ENCODE assay signal across 32 cellular contexts in the genomic region with DNA sequence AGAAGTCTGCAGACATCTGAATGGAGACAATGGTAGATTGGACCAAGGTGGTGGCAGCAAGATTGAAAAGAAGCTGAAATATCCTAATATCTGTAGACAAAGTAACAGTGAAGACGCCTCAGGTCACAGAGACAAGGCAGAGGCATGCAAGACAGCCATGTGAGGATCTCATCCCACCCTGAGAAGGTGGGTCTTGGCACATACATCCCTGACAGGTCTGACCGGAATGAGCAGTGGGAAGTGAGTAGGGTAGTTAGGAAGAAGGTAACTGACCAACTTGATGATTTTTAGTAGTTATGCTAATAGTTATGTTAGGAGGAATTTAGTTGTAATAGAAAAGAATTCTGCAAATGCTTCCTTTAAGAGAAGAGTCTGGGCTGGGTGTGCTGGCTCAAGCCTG.
"Had no signal": no experiment of that assay in that cellular context is flagged by ENCODE, and none has a peak within 500 bp of the region (broad histone marks: within the 10 kb centered on the region; RNA-seq: fewer than 3 reads in every experiment).

No MANE protein-coding gene starts in this region.

- ATAC-seq: activated naive CD4-positive, alpha-beta T cell treated with anti-CD3 and anti-CD28 coated beads, Interleukin-2, amount 50 U/mL, for 72 hours; activated naive CD8-positive, alpha-beta T cell treated with anti-CD3 and anti-CD28 coated beads, Interleukin-2, amount 50 U/mL, for 24 hours; activated T-cell treated with anti-CD3 and anti-CD28 coated beads, Interleukin-2, amount 50 U/mL, for 4 hours; activated T-cell treated with anti-CD3 and anti-CD28 coated beads, Interleukin-2, amount 50 U/mL, for 72 hours; activated T-helper 17 cell treated with anti-CD3 and anti-CD28 coated beads, Interleukin-2, amount 50 U/mL, for 72 hours; body of pancreas had no signal

- H3K36me3 ChIP-seq: adrenal gland, ascending aorta, brain microvascular endothelial cell, breast epithelium, cardiac muscle cell had no signal

- H3K27me3 ChIP-seq: adrenal gland, ascending aorta, body of pancreas, brain microvascular endothelial cell, breast epithelium, cardiac muscle cell had no signal

- H3K9me3 ChIP-seq: adrenal gland, ascending aorta, breast epithelium had no signal

- H3K4me3 ChIP-seq: adrenal gland, ascending aorta, body of pancreas, breast epithelium, cardiac muscle cell had no signal

- H3K4me1 ChIP-seq: adrenal gland, ascending aorta, body of pancreas, breast epithelium had no signal

- H3K27ac ChIP-seq: adrenal gland, ascending aorta, body of pancreas, brain microvascular endothelial cell, breast epithelium, cardiac muscle cell had no signal

- DNase-seq: activated effector memory CD4-positive, alpha-beta T cell treated with anti-CD3 and anti-CD28 coated beads, Interleukin-2, amount 50 U/mL, for 16 hours; activated effector memory CD4-positive, alpha-beta T cell treated with Interleukin-2 at 50 U/mL for 16 hours; activated gamma-delta T cell; activated gamma-delta T cell treated with Interleukin-2 at 50 U/mL for 16 hours; activated naive CD4-positive, alpha-beta T cell; activated naive CD4-positive, alpha-beta T cell treated with anti-CD3 and anti-CD28 coated beads for 36 hours; activated naive CD4-positive, alpha-beta T cell treated with anti-CD3 and anti-CD28 coated beads, Interleukin-2, amount 10 ng/mL, durations not matched to agents 7 days and 5 days; activated naive CD4-positive, alpha-beta T cell treated with anti-CD3 and anti-CD28 coated beads, Interleukin-2, amount 50 U/mL, for 16 hours; activated naive CD4-positive, alpha-beta T cell treated with Interleukin-2 at 50 U/mL for 16 hours; activated naive CD8-positive, alpha-beta T cell treated with anti-CD3 and anti-CD28 coated beads for 36 hours; activated naive CD8-positive, alpha-beta T cell treated with anti-CD3 and anti-CD28 coated beads, Interleukin-2, amount 10 ng/mL, durations not matched to agents 7 days and 5 days; activated naive CD8-positive, alpha-beta T cell treated with anti-CD3 and anti-CD28 coated beads, Interleukin-2, amount 50 U/mL, for 24 hours; activated T-cell treated with anti-CD3 and anti-CD28 coated beads, Interleukin-2, amount 50 U/mL, for 1 hour; activated T-cell treated with anti-CD3 and anti-CD28 coated beads, Interleukin-2, amount 50 U/mL, for 24 hours; activated T-cell treated with anti-CD3 and anti-CD28 coated beads, Interleukin-2, amount 50 U/mL, for 4 hours; activated T-cell treated with anti-CD3 and anti-CD28 coated beads, Interleukin-2, amount 50 U/mL, for 48 hours; activated T-cell treated with anti-CD3 and anti-CD28 coated beads, Interleukin-2, amount 50 U/mL, for 72 hours; adrenal gland; amniotic stem cell; amygdala; anterior cingulate cortex; aorta; body of pancreas; brain microvascular endothelial cell; caudate nucleus; central memory CD4-positive, alpha-beta T cell; cerebellar nuclear complex had no signal
